In the genomic region with DNA sequence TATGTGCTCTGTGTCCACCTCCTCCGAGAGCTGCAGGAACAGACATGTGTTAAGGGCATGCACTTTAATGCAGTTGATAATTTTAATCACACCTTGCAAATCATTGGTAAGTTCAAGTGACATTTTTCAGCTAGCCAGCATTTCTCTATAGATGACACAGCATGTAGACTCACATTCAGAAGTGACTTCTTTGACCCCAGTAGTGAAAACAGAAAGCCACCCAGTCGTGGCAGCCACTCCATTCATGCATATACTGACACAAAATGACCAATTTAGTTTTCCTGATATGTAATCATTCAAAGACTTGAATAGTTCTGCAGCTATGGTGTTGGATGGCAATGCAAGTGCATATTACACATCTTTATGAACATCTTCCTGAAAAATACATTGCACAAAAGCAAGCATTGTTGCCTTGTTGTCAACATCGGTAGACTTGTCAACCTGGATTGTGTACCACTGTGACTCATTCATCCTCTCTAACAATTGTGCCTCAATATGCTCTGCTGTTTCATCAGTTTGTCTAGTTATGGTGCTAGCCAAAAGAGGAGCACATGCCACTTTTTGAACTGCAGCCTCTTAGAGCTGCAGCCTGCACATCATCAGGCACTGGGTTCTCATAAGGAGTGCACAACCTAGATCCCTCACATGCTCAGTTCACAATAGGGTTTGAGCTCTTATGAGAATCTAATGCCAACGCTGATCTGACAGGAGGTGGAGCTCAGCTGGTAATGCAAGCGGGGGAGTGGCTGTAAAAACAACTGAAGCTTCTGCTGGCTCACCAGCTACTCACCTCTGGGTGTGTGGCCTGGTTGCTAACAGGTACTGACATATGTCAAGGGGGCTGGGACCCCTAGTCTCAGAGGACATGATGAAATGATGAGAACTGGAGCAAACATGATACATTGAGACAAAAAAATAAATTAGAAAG, we compare ENCODE assay signal across 15 cellular contexts.
DNase-seq lines count a peak whose midpoint lies in the region; ATAC-seq, FAIRE-seq and TF ChIP-seq lines count a peak whose summit lies in the region.
"Had no signal": no experiment of that assay in that cellular context is flagged by ENCODE, and none has a peak within 500 bp of the region (broad histone marks: within the 10 kb centered on the region; RNA-seq: fewer than 3 reads in every experiment).

No MANE protein-coding gene starts in this region.

- H4K5ac ChIP-seq in mesendoderm (ENCODE audit: low read length), result peak overlapping the region; percentile 14

- no peaks in the 10 kb centered on the region for H3K79me2 ChIP-seq in mesendoderm (ENCODE audit: control insufficient read depth, insufficient read depth, low read length)

- DNase-seq in NCI-H2171 treated with DMSO at 0.1 percent for 48 hours (lab: John Stamatoyannopoulos, UW), result peak; percentile 13
- no peak for DNase-seq in NCI-H2171 (lab: John Stamatoyannopoulos, UW)
- DNase-seq in H54 (ENCODE audit: insufficient read length, low spot score), result no peak
- DNase-seq in mesendoderm, result no peak
- DNase-seq in NCI-H187 treated with DMSO at 0.1 percent for 48 hours (lab: John Stamatoyannopoulos, UW), result no peak
- no peak for DNase-seq in effector memory CD4-positive, alpha-beta T cell
- DNase-seq: activated T-cell treated with anti-CD3 and anti-CD28 coated beads, Interleukin-2, amount 50 U/mL, for 1 hour; glutamatergic neuron; midbrain; NCI-H446; T-helper 2 cell had no signal

- H3K79me1 ChIP-seq in mesendoderm (ENCODE audit: low read length), result no peaks in the 10 kb centered on the region

- H2BK5ac ChIP-seq in mesendoderm (ENCODE audit: low read length), result no peak overlapping the region

- H2BK15ac ChIP-seq in mesendoderm (replicated peaks; ENCODE audit: low read depth), result peak overlapping the region; percentile 76

- no peak overlapping the region for H3K4me3 ChIP-seq in mesendoderm (ENCODE audit: low read length)
- H3K4me3 ChIP-seq in effector memory CD4-positive, alpha-beta T cell (ENCODE audit: insufficient read depth, low read depth, low read length, poor library complexity, severe bottlenecking), result no peak overlapping the region
- H3K4me3 ChIP-seq: skin epidermis had no signal

- H3K4me2 ChIP-seq in mesendoderm (ENCODE audit: low read length), result no peak overlapping the region

- peaks cover 3% of the 10 kb centered on the region for H3K4me1 ChIP-seq in mesendoderm (ENCODE audit: control insufficient read depth, low read depth, low read length)
- no peaks in the 10 kb centered on the region for H3K4me1 ChIP-seq in effector memory CD4-positive, alpha-beta T cell (ENCODE audit: control insufficient read depth, insufficient read depth, low read length, poor library complexity, severe bottlenecking)

- peak; percentile 93 for ATAC-seq in HG03378 (IDR thresholded peaks at IDR 0.05; ENCODE audit: unreplicated experiment)
- no peak for ATAC-seq in SK-N-SH treated with all-trans-retinoic acid at 6 μM for 48 hours

- H2BK120ac ChIP-seq in mesendoderm (ENCODE audit: low read depth, low read length), result no peak overlapping the region

- H3K9me3 ChIP-seq in effector memory CD4-positive, alpha-beta T cell (ENCODE audit: control insufficient read depth, low read length), result no peaks in the 10 kb centered on the region

- TF ChIP-seq POLR2A in H54 (IDR thresholded peaks at IDR 0.05; ENCODE audit: low read depth, low read length), result no peak

- no peaks in the 10 kb centered on the region for H3K36me3 ChIP-seq in mesendoderm (ENCODE audit: control insufficient read depth, insufficient read depth, low read length)
- no peaks in the 10 kb centered on the region for H3K36me3 ChIP-seq in effector memory CD4-positive, alpha-beta T cell (ENCODE audit: control insufficient read depth, insufficient read depth, low read length)

- FAIRE-seq in H54 (lab: Jason Lieb, UNC), result peak; percentile 91
- FAIRE-seq: A204.1 had no signal

- WGBS in mesendoderm (ENCODE audit: extremely low coverage, insufficient coverage, low lambda C conversion rate), result no CpG with 5 or more reads among the region's 5 CpGs

- no peaks in the 10 kb centered on the region for H3K27me3 ChIP-seq in mesendoderm (ENCODE audit: insufficient read depth, low read length, poor library complexity)
- H3K27me3 ChIP-seq in effector memory CD4-positive, alpha-beta T cell (replicated peaks; ENCODE audit: control insufficient read depth, insufficient read depth, low read length, poor library complexity, severe bottlenecking), result no peaks in the 10 kb centered on the region

- no peak overlapping the region for H3K56ac ChIP-seq in mesendoderm (ENCODE audit: low read length)

- no peak overlapping the region for H3K27ac ChIP-seq in mesendoderm (ENCODE audit: low read depth, low read length)
- H3K27ac ChIP-seq in effector memory CD4-positive, alpha-beta T cell (ENCODE audit: insufficient read depth, low read length, poor library complexity, severe bottlenecking), result no peak overlapping the region
- H3K27ac ChIP-seq: skin epidermis had no signal

- H3K4ac ChIP-seq in mesendoderm (ENCODE audit: low read depth, low read length), result peak overlapping the region; percentile 24

- H4K8ac ChIP-seq in mesendoderm (ENCODE audit: low read depth, low read length), result no peak overlapping the region

- peak overlapping the region; percentile 89 for H2AK5ac ChIP-seq in mesendoderm (ENCODE audit: low read length)

- no peak overlapping the region for H3K9ac ChIP-seq in mesendoderm (ENCODE audit: low read length)

- peak overlapping the region; percentile 90 for H3K18ac ChIP-seq in mesendoderm (ENCODE audit: low read length)

- H3K23ac ChIP-seq in mesendoderm (ENCODE audit: low read length), result no peak overlapping the region

TF ChIP-seq in SK-N-SH treated with all-trans-retinoic acid at 6 μM for 48 hours, 23 proteins besides CTCF, POLR2A, EP300 and RAD21:
- TF ChIP-seq CSDC2 (CRISPR knock-in tag; IDR thresholded peaks at IDR 0.05) (no peak), ARNTL (CRISPR knock-in tag; IDR thresholded peaks at IDR 0.05; ENCODE audit: borderline replicate concordance, low read depth) (no peak), TSHZ2 (CRISPR knock-in tag; IDR thresholded peaks at IDR 0.05) (no peak), ZNF565 (CRISPR knock-in tag; conservative IDR thresholded peaks at IDR 0.05; ENCODE audit: low read depth) (no peak), SNAI2 (CRISPR knock-in tag; IDR thresholded peaks at IDR 0.05) (no peak), ZNF70 (CRISPR knock-in tag; IDR thresholded peaks at IDR 0.05) (no peak), GLIS3 (CRISPR knock-in tag; IDR thresholded peaks at IDR 0.05) (no peak), ZNF8 (CRISPR knock-in tag; IDR thresholded peaks at IDR 0.05) (no peak), TOX (CRISPR knock-in tag; IDR thresholded peaks at IDR 0.05; ENCODE audit: borderline replicate concordance) (no peak), BACH2 (CRISPR knock-in tag; IDR thresholded peaks at IDR 0.05; ENCODE audit: borderline replicate concordance) (no peak), ZFP30 (CRISPR knock-in tag; IDR thresholded peaks at IDR 0.05) (no peak), PPARA (CRISPR knock-in tag; IDR thresholded peaks at IDR 0.05; ENCODE audit: borderline replicate concordance) (no peak), OSR1 (CRISPR knock-in tag; IDR thresholded peaks at IDR 0.05) (no peak), ZFP3 (CRISPR knock-in tag; IDR thresholded peaks at IDR 0.05) (no peak), ISL1 (CRISPR knock-in tag; IDR thresholded peaks at IDR 0.05) (no peak), TCF4 (CRISPR knock-in tag; IDR thresholded peaks at IDR 0.05; ENCODE audit: borderline replicate concordance) (no peak)
- TF ChIP-seq, protein P1, sequence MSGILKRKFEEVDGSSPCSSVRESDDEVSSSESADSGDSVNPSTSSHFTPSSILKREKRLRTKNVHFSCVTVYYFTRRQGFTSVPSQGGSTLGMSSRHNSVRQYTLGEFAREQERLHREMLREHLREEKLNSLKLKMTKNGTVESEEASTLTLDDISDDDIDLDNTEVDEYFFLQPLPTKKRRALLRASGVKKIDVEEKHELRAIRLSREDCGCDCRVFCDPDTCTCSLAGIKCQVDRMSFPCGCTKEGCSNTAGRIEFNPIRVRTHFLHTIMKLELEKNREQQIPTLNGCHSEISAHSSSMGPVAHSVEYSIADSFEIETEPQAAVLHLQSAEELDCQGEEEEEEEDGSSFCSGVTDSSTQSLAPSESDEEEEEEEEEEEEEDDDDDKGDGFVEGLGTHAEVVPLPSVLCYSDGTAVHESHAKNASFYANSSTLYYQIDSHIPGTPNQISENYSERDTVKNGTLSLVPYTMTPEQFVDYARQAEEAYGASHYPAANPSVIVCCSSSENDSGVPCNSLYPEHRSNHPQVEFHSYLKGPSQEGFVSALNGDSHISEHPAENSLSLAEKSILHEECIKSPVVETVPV (CRISPR knock-in tag; IDR thresholded peaks at IDR 0.05), result no peak
